Comparison of ENCODE assay signal across 11 cellular contexts in the genomic region with DNA sequence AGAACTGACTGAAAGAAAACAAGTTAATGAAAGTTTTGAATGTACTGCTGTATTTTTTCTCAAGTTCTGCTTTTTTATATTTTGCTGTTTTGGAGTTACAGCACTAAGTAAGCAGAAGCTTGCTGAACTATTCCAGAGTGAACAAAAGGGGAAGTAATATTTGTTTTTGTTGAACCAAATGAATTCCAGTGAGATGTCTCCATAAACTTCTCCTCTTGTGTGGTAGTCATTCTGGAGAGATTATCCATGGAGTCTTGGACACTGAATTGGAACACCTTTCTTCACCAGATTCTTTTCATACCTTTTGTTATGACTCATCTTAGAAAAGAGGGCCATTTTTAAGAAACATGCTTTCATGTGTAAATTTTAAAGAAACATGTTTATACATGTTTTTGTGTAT. TPM values are rescaled to one million over a fixed set of nuclear protein-coding genes. Genes with fewer than 3 reads are reported as not detected.
DNase-seq lines count a peak whose midpoint lies in the region; ATAC-seq, FAIRE-seq and TF ChIP-seq lines count a peak whose summit lies in the region.
"Had no signal": no experiment of that assay in that cellular context is flagged by ENCODE, and none has a peak within 500 bp of the region (broad histone marks: within the 10 kb centered on the region; RNA-seq: fewer than 3 reads in every experiment).

No MANE protein-coding gene starts in this region.

- ATAC-seq in GM21576 (IDR thresholded peaks at IDR 0.05; ENCODE audit: unreplicated experiment): no peak

- TF ChIP-seq POLR2A in H54 (IDR thresholded peaks at IDR 0.05; ENCODE audit: low read depth, low read length): no peak

- H3K27ac Mint-ChIP-seq in activated T-helper 2 cell treated with anti-CD3 and anti-CD28 coated beads, Interferon-gamma antibody, Interleukin-2, Interleukin-4, amounts not matched to agents 10 μg/mL and 5 μg/mL and 100 μg/mL, durations not matched to agents 14 hours and 24 hours and 36 hours: no peak overlapping the region
- H3K27ac Mint-ChIP-seq: activated naive CD8-positive, alpha-beta T cell; T-helper 2 cell treated with Interferon-gamma antibody and Interleukin-4, amounts not matched to agents 5 μg/mL and 100 μg/mL, for 36 hours had no signal

- H3K4me3 ChIP-seq in foreskin fibroblast (ENCODE audit: low read depth in 1 of 2, low read length in 2 of 2): no peak overlapping the region

- no peaks in the 10 kb centered on the region for H3K9me3 Mint-ChIP-seq in activated T-helper 2 cell treated with anti-CD3 and anti-CD28 coated beads, Interferon-gamma antibody, Interleukin-2, Interleukin-4, amounts not matched to agents 10 μg/mL and 5 μg/mL and 100 μg/mL, durations not matched to agents 14 hours and 24 hours and 36 hours
- H3K9me3 Mint-ChIP-seq: T-helper 2 cell treated with Interferon-gamma antibody and Interleukin-4, amounts not matched to agents 5 μg/mL and 100 μg/mL, for 36 hours had no signal

- no peaks in the 10 kb centered on the region for H3K36me3 Mint-ChIP-seq in activated T-helper 2 cell treated with anti-CD3 and anti-CD28 coated beads, Interferon-gamma antibody, Interleukin-2, Interleukin-4, amounts not matched to agents 10 μg/mL and 5 μg/mL and 100 μg/mL, durations not matched to agents 14 hours and 24 hours and 36 hours (ENCODE audit: low read depth)
- H3K36me3 Mint-ChIP-seq: activated naive CD8-positive, alpha-beta T cell had no signal

- FAIRE-seq in H54 (lab: Jason Lieb, UNC): peak; percentile 97
- FAIRE-seq: GM18507 had no signal

- intact Hi-C loops in activated T-helper 2 cell treated with anti-CD3 and anti-CD28 coated beads, Interferon-gamma antibody, Interleukin-2, Interleukin-4, amounts not matched to agents 10 μg/mL and 5 μg/mL and 100 μg/mL, durations not matched to agents 14 hours and 24 hours and 36 hours (cut with micrococcal nuclease): no loop called here

- H3K4me3 Mint-ChIP-seq in activated T-helper 2 cell treated with anti-CD3 and anti-CD28 coated beads, Interferon-gamma antibody, Interleukin-2, Interleukin-4, amounts not matched to agents 10 μg/mL and 5 μg/mL and 100 μg/mL, durations not matched to agents 14 hours and 24 hours and 36 hours (ENCODE audit: low read depth): no peak overlapping the region
- H3K4me3 Mint-ChIP-seq: activated naive CD8-positive, alpha-beta T cell; T-helper 2 cell treated with Interferon-gamma antibody and Interleukin-4, amounts not matched to agents 5 μg/mL and 100 μg/mL, for 36 hours had no signal

- H3K27me3 Mint-ChIP-seq in activated T-helper 2 cell treated with anti-CD3 and anti-CD28 coated beads, Interferon-gamma antibody, Interleukin-2, Interleukin-4, amounts not matched to agents 10 μg/mL and 5 μg/mL and 100 μg/mL, durations not matched to agents 14 hours and 24 hours and 36 hours (ENCODE audit: low read depth): peaks cover 14% of the 10 kb centered on the region

- no peak for TF ChIP-seq CTCF in foreskin fibroblast (IDR thresholded peaks at IDR 0.05; ENCODE audit: low read depth, low read length)

- H3K4me1 Mint-ChIP-seq in activated T-helper 2 cell treated with anti-CD3 and anti-CD28 coated beads, Interferon-gamma antibody, Interleukin-2, Interleukin-4, amounts not matched to agents 10 μg/mL and 5 μg/mL and 100 μg/mL, durations not matched to agents 14 hours and 24 hours and 36 hours (ENCODE audit: low read depth): no peaks in the 10 kb centered on the region

- DNase-seq in H54 (ENCODE audit: insufficient read length, low spot score): no peak
- DNase-seq in SIG-M5 treated with dmso at 0.1 percent for 504 hours (lab: John Stamatoyannopoulos, UW; ENCODE audit: unreplicated experiment): peak; percentile 82
- DNase-seq in foreskin fibroblast: peak; percentile 45 to 70
- DNase-seq in stromal cell of bone marrow (ENCODE audit: low read depth): peak; percentile 5
- DNase-seq in amniotic stem cell (lab: John Stamatoyannopoulos, UW): no peak
- no peak for DNase-seq in activated T-helper 2 cell treated with anti-CD3 and anti-CD28 coated beads, Interferon-gamma antibody, Interleukin-2, Interleukin-4, amounts not matched to agents 10 μg/mL and 5 μg/mL and 100 μg/mL, durations not matched to agents 14 hours and 24 hours and 36 hours (ENCODE audit: low spot score)
- no peak for DNase-seq in DMS114 treated with DMSO at 0.1 percent for 48 hours (lab: John Stamatoyannopoulos, UW; ENCODE audit: unreplicated experiment)

RNA-seq across cellular contexts. Expression of gene ANKUB1, which starts 8.8 kb away (rescaled TPM):
- total RNA-seq in activated T-helper 2 cell treated with anti-CD3 and anti-CD28 coated beads, Interferon-gamma antibody, Interleukin-2, Interleukin-4, amounts not matched to agents 10 μg/mL and 5 μg/mL and 100 μg/mL, durations not matched to agents 14 hours and 24 hours and 36 hours: not detected in 2 replicates

RNA-seq across cellular contexts. Expression of gene RNF13, which starts 29.4 kb away (rescaled TPM):
- total RNA-seq in activated T-helper 2 cell treated with anti-CD3 and anti-CD28 coated beads, Interferon-gamma antibody, Interleukin-2, Interleukin-4, amounts not matched to agents 10 μg/mL and 5 μg/mL and 100 μg/mL, durations not matched to agents 14 hours and 24 hours and 36 hours: 33.5 and 39.6 TPM in 2 replicates

RNA-seq across cellular contexts. Expression of gene COMMD2, which starts 31.3 kb away (rescaled TPM):
- total RNA-seq in activated T-helper 2 cell treated with anti-CD3 and anti-CD28 coated beads, Interferon-gamma antibody, Interleukin-2, Interleukin-4, amounts not matched to agents 10 μg/mL and 5 μg/mL and 100 μg/mL, durations not matched to agents 14 hours and 24 hours and 36 hours: 40.3 and 43.3 TPM in 2 replicates

Comparison
In these comparisons a context has a peak if more than half of its experiments do, and no peak if none do; other contexts are left out.
1. DNase-seq: peak in SIG-M5 treated with dmso at 0.1 percent for 504 hours (single experiment), foreskin fibroblast (2 of 2) and stromal cell of bone marrow (single experiment); none in H54 (single experiment), amniotic stem cell (single experiment), activated T-helper 2 cell treated with anti-CD3 and anti-CD28 coated beads, Interferon-gamma antibody, Interleukin-2, Interleukin-4, amounts not matched to agents 10 μg/mL and 5 μg/mL and 100 μg/mL, durations not matched to agents 14 hours and 24 hours and 36 hours (single experiment) and DMS114 treated with DMSO at 0.1 percent for 48 hours (single experiment).